In genomic region chr17:62178579-62178978, GRCh38 we compare ENCODE assay signal across 17 cellular contexts.
DNase-seq lines count a peak whose midpoint lies in the region; ATAC-seq, FAIRE-seq and TF ChIP-seq lines count a peak whose summit lies in the region.
"Had no signal": no experiment of that assay in that cellular context is flagged by ENCODE, and none has a peak within 500 bp of the region (broad histone marks: within the 10 kb centered on the region; RNA-seq: fewer than 3 reads in every experiment).

No MANE protein-coding gene starts in this region.

- H3T11ph ChIP-seq in H9 (ENCODE audit: low read length), result no peak overlapping the region

- H3K9me3 ChIP-seq in A549 (peaks cover 7% of the 10 kb centered on the region; the same call in 1 of the 3 replicates), spleen (peaks cover 0 to 25% (median 16%) of the 10 kb centered on the region in 8 donors), H9 (ENCODE audit: control insufficient read depth, low read depth, low read length) (no peaks in the 10 kb centered on the region)

- H3K79me1 ChIP-seq in H9 (ENCODE audit: insufficient read depth, low read depth, low read length, poor library complexity, severe bottlenecking), result no peaks in the 10 kb centered on the region

- no peak overlapping the region for H4K91ac ChIP-seq in H9 (ENCODE audit: insufficient read length, low read depth, low read length)

- no peaks in the 10 kb centered on the region for H3K23me2 ChIP-seq in H9 (ENCODE audit: insufficient read length, low read depth, low read length, poor library complexity, severe bottlenecking)

- H3K18ac ChIP-seq in H9 (ENCODE audit: insufficient read length, low read depth, low read length), result no peak overlapping the region

- no peak overlapping the region for H3K56ac ChIP-seq in H9 (ENCODE audit: insufficient read length, low read depth, low read length)

- no peak overlapping the region for H3K23ac ChIP-seq in H9 (ENCODE audit: insufficient read length, low read depth, low read length)

- H3K27ac Mint-ChIP-seq in H9, result no peak overlapping the region
- H3K27ac Mint-ChIP-seq: activated CD4-positive, alpha-beta T cell treated with anti-CD3 and anti-CD28 coated beads for 36 hours; T-helper 17 cell had no signal

- TF ChIP-seq POLR2A in A549 (IDR thresholded peaks at IDR 0.05; ENCODE audit: low read length), result no peak
- TF ChIP-seq POLR2A in erythroblast (IDR thresholded peaks at IDR 0.05; ENCODE audit: low read length), result no peak
- TF ChIP-seq POLR2A in spleen (IDR thresholded peaks at IDR 0.05), result no peak

- H3K4ac ChIP-seq in H9 (ENCODE audit: low read depth, low read length), result no peak overlapping the region

- peak; percentile 46 to 52; a peak in 3 of 6 replicates for ATAC-seq in A549
- peak; percentile 74 for ATAC-seq in foreskin keratinocyte
- no peak for ATAC-seq in HG02642 (IDR thresholded peaks at IDR 0.05; ENCODE audit: poor library complexity, unreplicated experiment)
- ATAC-seq: activated CD4-positive, alpha-beta T cell treated with anti-CD3 and anti-CD28 coated beads for 36 hours; T-helper 17 cell had no signal

- DNase-seq in A549 (ENCODE audit: low read depth in 1 of 2, low spot score in 1 of 2), result peak in 1 of 2 experiments; percentile 47
- peak; percentile 31 for DNase-seq in HTR-8/SVneo (ENCODE audit: insufficient read length, low spot score)
- peak; percentile 52 for DNase-seq in amniotic epithelial cell (ENCODE audit: low read depth)
- DNase-seq in foreskin keratinocyte, result peak; percentile 44 to 72
- no peak for DNase-seq in erythroblast (lab: John Stamatoyannopoulos, UW)
- DNase-seq in spleen, result no peak
- DNase-seq in H9, result no peak
- DNase-seq: activated CD4-positive, alpha-beta T cell treated with anti-CD3 and anti-CD28 coated beads for 36 hours; amniotic stem cell; cortex of kidney; NCI-H1694 treated with DMSO at 0.1 percent for 48 hours; NCI-H526 treated with DMSO at 0.1 percent for 48 hours; RPMI8226; stimulated activated naive CD4-positive, alpha-beta T cell; T-helper 17 cell had no signal

- no peak overlapping the region for H3K9ac ChIP-seq in H9 (ENCODE audit: extremely low read depth, insufficient read length, low read length)

- CTCF ChIA-PET in A549 (lab: Yijun Ruan, JAX), result interaction anchor here (0.9 kb wide), 1 partner anchor 69 kb away, joined by 5 read pairs; no protein-coding TSS in a partner anchor

- H3K36me3 ChIP-seq in spleen, result no peaks in the 10 kb centered on the region

- no peaks in the 10 kb centered on the region for H3K27me3 ChIP-seq in foreskin keratinocyte
- H3K27me3 ChIP-seq in spleen (replicated peaks in 1 of 7), result no peaks in the 10 kb centered on the region
- H3K27me3 ChIP-seq in H9 (ENCODE audit: insufficient read depth, low read length), result no peaks in the 10 kb centered on the region

- TF ChIP-seq EP300 in A549 (IDR thresholded peaks at IDR 0.05), result no peak

- no peak for FAIRE-seq in A549 (lab: Jason Lieb, UNC)
- FAIRE-seq in HTR-8/SVneo (lab: Jason Lieb, UNC), result no peak
- FAIRE-seq: GM18507 had no signal

- H3K9me3 Mint-ChIP-seq in H9, result peaks cover 3 to 4% of the 10 kb centered on the region in 2 experiments; a peak in 4 of 5 replicates

- POLR2A ChIA-PET in A549 (lab: Yijun Ruan, JAX), result no interaction called here

- H3K4me1 ChIP-seq in A549, result peaks cover 19% of the 10 kb centered on the region
- H3K4me1 ChIP-seq in foreskin keratinocyte, result peaks cover 5% of the 10 kb centered on the region
- no peaks in the 10 kb centered on the region for H3K4me1 ChIP-seq in spleen
- H3K4me1 ChIP-seq in H9 (ENCODE audit: insufficient read depth, low read length), result no peaks in the 10 kb centered on the region; the same call in 1 of the 2 replicates

- no peak for TF ChIP-seq RAD21 in A549 (conservative IDR thresholded peaks at IDR 0.05 in 1 of 2, IDR thresholded peaks at IDR 0.05 in 1 of 2)

- WGBS in A549 (ENCODE audit: missing lambda C conversion rate), result 55% methylated on average over 2 of the region's 2 CpGs
- 71 to 90% (median 79%) methylated on average over 2 of the region's 2 CpGs for WGBS in spleen, 5 donors
- WGBS in H9 (ENCODE audit: extremely low coverage, insufficient read length, low lambda C conversion rate), result no CpG with 5 or more reads among the region's 2 CpGs

- no peaks in the 10 kb centered on the region; a peak in 1 of 4 replicates for H3K4me1 Mint-ChIP-seq in H9
- H3K4me1 Mint-ChIP-seq: activated CD4-positive, alpha-beta T cell treated with anti-CD3 and anti-CD28 coated beads for 36 hours; T-helper 17 cell had no signal

- H4K8ac ChIP-seq in H9 (replicated peaks; ENCODE audit: insufficient read length, low read depth, low read length), result no peak overlapping the region

- peak overlapping the region; percentile 48 for H3K4me2 ChIP-seq in A549
- H3K4me2 ChIP-seq in H9 (ENCODE audit: insufficient read depth, insufficient read length, low read length), result no peak overlapping the region

- no peak overlapping the region for H2BK20ac ChIP-seq in H9 (ENCODE audit: low read depth, low read length, poor library complexity, severe bottlenecking)

- no peak overlapping the region for H2BK5ac ChIP-seq in H9 (ENCODE audit: insufficient read length, low read length)

- H3K79me2 ChIP-seq in H9 (ENCODE audit: insufficient read depth, low read length), result no peaks in the 10 kb centered on the region

- no peaks in the 10 kb centered on the region for H4K20me1 ChIP-seq in H9 (ENCODE audit: control insufficient read depth, insufficient read depth, insufficient read length)

- H2AFZ ChIP-seq in H9 (ENCODE audit: low read length), result no peak overlapping the region

- H3K27ac ChIP-seq in A549, result peak overlapping the region; percentile 68 to 84
- H3K27ac ChIP-seq in foreskin keratinocyte, result peak overlapping the region; percentile 14
- H3K27ac ChIP-seq in spleen, result no peak overlapping the region
- no peak overlapping the region for H3K27ac ChIP-seq in H9 (ENCODE audit: insufficient read length, low read depth, low read length)

- TF ChIP-seq CTCF in A549 (IDR thresholded peaks at IDR 0.05), result no peak
- no peak for TF ChIP-seq CTCF in foreskin keratinocyte (conservative IDR thresholded peaks at IDR 0.05)
- TF ChIP-seq CTCF in spleen (IDR thresholded peaks at IDR 0.05 in 8 of 11, conservative IDR thresholded peaks at IDR 0.05 in 3 of 11), result no peak
- no peak for TF ChIP-seq CTCF in H9 (conservative IDR thresholded peaks at IDR 0.05)

- no peak overlapping the region for H2AK5ac ChIP-seq in H9 (ENCODE audit: insufficient read length, low read length)

- no peak overlapping the region for H3K4me3 Mint-ChIP-seq in H9
- H3K4me3 Mint-ChIP-seq: activated CD4-positive, alpha-beta T cell treated with anti-CD3 and anti-CD28 coated beads for 36 hours; T-helper 17 cell had no signal

- H2BK15ac ChIP-seq in H9 (ENCODE audit: low read depth, low read length), result no peak overlapping the region

- no peak overlapping the region for H3K14ac ChIP-seq in H9 (ENCODE audit: insufficient read depth, low read length)

- no peaks in the 10 kb centered on the region for H3K27me3 Mint-ChIP-seq in H9 (ENCODE audit: low read depth)
- H3K27me3 Mint-ChIP-seq: T-helper 17 cell had no signal

- H3K4me3 ChIP-seq in A549 (no peak overlapping the region), spleen (no peak overlapping the region)

- no peak overlapping the region for H2BK12ac ChIP-seq in H9 (ENCODE audit: insufficient read length, low read depth, low read length)

- intact Hi-C loops in spleen (cut with DNase I; ENCODE audit: low total_unique reads), result no loop called here

- no peak overlapping the region for H4K5ac ChIP-seq in H9 (ENCODE audit: insufficient read length, low read depth, low read length)

- peaks cover 0 to 4% (median 2%) of the 10 kb centered on the region in 3 experiments; a peak in 1 of 7 replicates for H3K36me3 Mint-ChIP-seq in H9 (ENCODE audit: insufficient read depth in 1 of 3, low read depth in 3 of 3)

- H2BK120ac ChIP-seq in H9 (ENCODE audit: low read depth, low read length, poor library complexity, severe bottlenecking), result no peak overlapping the region

TF ChIP-seq in A549, 52 proteins besides CTCF, POLR2A, EP300 and RAD21 (continues in another document):
- no peak for TF ChIP-seq E2F6 (IDR thresholded peaks at IDR 0.05; ENCODE audit: borderline replicate concordance, low read depth)
- no peak for TF ChIP-seq CHD2 (IDR thresholded peaks at IDR 0.05; ENCODE audit: low read length, partially characterized antibody)
- no peak for TF ChIP-seq NFE2L2 (conservative IDR thresholded peaks at IDR 0.05; ENCODE audit: low read length)
- no peak for TF ChIP-seq PHF8 (IDR thresholded peaks at IDR 0.05; ENCODE audit: borderline replicate concordance, low read depth)
- no peak for TF ChIP-seq JUNB (IDR thresholded peaks at IDR 0.05)
- no peak for TF ChIP-seq FOSL2 (IDR thresholded peaks at IDR 0.05)
- 0 out of 2 replicates have a peak, but pooled peaks have one; percentile 34 for TF ChIP-seq FOSL2 (CRISPR knock-in tag; IDR thresholded peaks at IDR 0.05)
- no peak for TF ChIP-seq HMGXB4 (CRISPR knock-in tag; IDR thresholded peaks at IDR 0.05; ENCODE audit: borderline replicate concordance)
- no peak for TF ChIP-seq HDAC2 (IDR thresholded peaks at IDR 0.05)
- TF ChIP-seq PBX3 (IDR thresholded peaks at IDR 0.05), result no peak

Comparison
In these comparisons a context has a peak if more than half of its experiments do, and no peak if none do; other contexts are left out.
1. DNase-seq: peak in HTR-8/SVneo (single experiment), amniotic epithelial cell (single experiment) and foreskin keratinocyte (2 of 2); none in erythroblast (0 of 2), spleen (single experiment) and H9 (single experiment).
2. H3K27ac ChIP-seq: peak in A549 (2 of 2) and foreskin keratinocyte (single experiment); none in spleen (0 of 8) and H9 (single experiment).